Comparison of ENCODE assay signal across 1 cellular context in the genomic region with DNA sequence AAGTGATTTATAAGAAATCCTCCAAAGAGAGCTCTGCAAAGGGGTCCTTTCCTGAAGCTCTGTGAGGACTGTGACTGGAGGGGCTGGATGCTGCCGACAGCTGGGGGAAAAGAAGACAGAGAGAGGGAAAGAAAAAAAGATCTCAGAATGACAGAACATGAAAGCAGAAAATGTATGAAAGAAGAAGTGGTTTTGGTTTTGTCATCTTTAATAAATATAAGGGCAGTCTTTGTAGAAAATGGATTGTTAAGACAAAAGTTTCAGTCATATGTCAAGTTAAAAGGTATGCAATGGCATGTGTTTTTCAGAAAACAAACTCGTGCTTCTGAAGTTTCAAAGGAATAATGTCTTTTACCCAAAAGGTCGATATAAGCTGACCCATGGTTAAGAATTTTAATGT.
TF ChIP-seq lines count a peak whose summit lies in the region.

No MANE protein-coding gene starts in this region.

TF ChIP-seq in SK-N-SH treated with all-trans-retinoic acid at 6 μM for 48 hours, 23 proteins besides CTCF, POLR2A, EP300 and RAD21 (continued from another document):
- TF ChIP-seq, protein P1, sequence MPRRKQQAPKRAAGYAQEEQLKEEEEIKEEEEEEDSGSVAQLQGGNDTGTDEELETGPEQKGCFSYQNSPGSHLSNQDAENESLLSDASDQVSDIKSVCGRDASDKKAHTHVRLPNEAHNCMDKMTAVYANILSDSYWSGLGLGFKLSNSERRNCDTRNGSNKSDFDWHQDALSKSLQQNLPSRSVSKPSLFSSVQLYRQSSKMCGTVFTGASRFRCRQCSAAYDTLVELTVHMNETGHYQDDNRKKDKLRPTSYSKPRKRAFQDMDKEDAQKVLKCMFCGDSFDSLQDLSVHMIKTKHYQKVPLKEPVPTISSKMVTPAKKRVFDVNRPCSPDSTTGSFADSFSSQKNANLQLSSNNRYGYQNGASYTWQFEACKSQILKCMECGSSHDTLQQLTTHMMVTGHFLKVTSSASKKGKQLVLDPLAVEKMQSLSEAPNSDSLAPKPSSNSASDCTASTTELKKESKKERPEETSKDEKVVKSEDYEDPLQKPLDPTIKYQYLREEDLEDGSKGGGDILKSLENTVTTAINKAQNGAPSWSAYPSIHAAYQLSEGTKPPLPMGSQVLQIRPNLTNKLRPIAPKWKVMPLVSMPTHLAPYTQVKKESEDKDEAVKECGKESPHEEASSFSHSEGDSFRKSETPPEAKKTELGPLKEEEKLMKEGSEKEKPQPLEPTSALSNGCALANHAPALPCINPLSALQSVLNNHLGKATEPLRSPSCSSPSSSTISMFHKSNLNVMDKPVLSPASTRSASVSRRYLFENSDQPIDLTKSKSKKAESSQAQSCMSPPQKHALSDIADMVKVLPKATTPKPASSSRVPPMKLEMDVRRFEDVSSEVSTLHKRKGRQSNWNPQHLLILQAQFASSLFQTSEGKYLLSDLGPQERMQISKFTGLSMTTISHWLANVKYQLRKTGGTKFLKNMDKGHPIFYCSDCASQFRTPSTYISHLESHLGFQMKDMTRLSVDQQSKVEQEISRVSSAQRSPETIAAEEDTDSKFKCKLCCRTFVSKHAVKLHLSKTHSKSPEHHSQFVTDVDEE (CRISPR knock-in tag; IDR thresholded peaks at IDR 0.05), result no peak
- TF ChIP-seq ZNF70 (CRISPR knock-in tag; IDR thresholded peaks at IDR 0.05) (no peak), ARNTL (CRISPR knock-in tag; IDR thresholded peaks at IDR 0.05; ENCODE audit: borderline replicate concordance, low read depth) (no peak), TCF4 (CRISPR knock-in tag; IDR thresholded peaks at IDR 0.05; ENCODE audit: borderline replicate concordance) (no peak), ZNF8 (CRISPR knock-in tag; IDR thresholded peaks at IDR 0.05) (no peak), BACH2 (CRISPR knock-in tag; IDR thresholded peaks at IDR 0.05; ENCODE audit: borderline replicate concordance) (no peak), ZNF565 (CRISPR knock-in tag; conservative IDR thresholded peaks at IDR 0.05; ENCODE audit: low read depth) (no peak)
